8 cellular contexts compared by ENCODE assay signal in the genomic region with DNA sequence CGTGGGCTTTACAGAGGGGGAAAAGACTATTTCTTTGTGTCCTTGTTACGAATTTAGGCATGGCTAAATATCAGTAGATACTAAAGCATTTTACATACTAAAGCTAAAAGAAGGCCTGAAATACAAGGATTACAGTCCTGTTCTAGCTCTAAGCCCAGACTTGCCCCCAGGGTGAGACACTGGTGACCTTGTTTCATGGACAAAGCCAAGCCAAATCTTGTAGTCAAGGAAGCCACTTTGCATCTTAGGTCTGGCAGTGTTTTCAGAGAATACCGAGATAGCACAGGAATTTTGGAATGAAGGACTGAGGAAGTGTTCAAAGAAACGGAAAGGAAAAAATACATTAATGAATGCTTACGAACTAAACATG. TPM values are rescaled to one million over a fixed set of nuclear protein-coding genes. Genes with fewer than 3 reads are reported as not detected.
DNase-seq lines count a peak whose midpoint lies in the region; ATAC-seq, FAIRE-seq and TF ChIP-seq lines count a peak whose summit lies in the region.

No MANE protein-coding gene starts in this region.

- ATAC-seq in GM19395 (IDR thresholded peaks at IDR 0.05; ENCODE audit: unreplicated experiment): no peak

- POLR2A ChIA-PET in Caco-2 (lab: Charles Lee): interaction anchor here (0.7 to 1.5 kb wide), 4 partner anchors 22 to 159 kb away, joined by 3 to 28 read pairs (median 6); a partner anchor contains a TSS
- POLR2A ChIA-PET in PC-9 (lab: Charles Lee; ENCODE audit: unreplicated experiment): interaction anchor here (0.6 kb wide), 1 partner anchor 50 kb away, joined by 3 read pairs; a partner anchor contains a TSS
- POLR2A ChIA-PET in endothelial cell of umbilical vein (lab: Charles Lee): interaction anchor here (0.6 to 2.0 kb wide), 6 partner anchors 9 to 78 kb away, joined by 3 to 10 read pairs (median 5); a partner anchor contains a TSS

- H2AFZ ChIP-seq in PC-9 (peak overlapping the region; percentile 80), endothelial cell of umbilical vein (ENCODE audit: low read depth, low read length) (peak overlapping the region; percentile 91), osteoblast (ENCODE audit: low read length) (peak overlapping the region; percentile 94)

- H3K9me3 ChIP-seq in Caco-2: no peaks in the 10 kb centered on the region
- H3K9me3 ChIP-seq in PC-9 (ENCODE audit: insufficient read depth, low read depth): no peaks in the 10 kb centered on the region
- no peaks in the 10 kb centered on the region for H3K9me3 ChIP-seq in endothelial cell of umbilical vein (replicated peaks; ENCODE audit: control insufficient read depth, insufficient read depth, low read length)
- H3K9me3 ChIP-seq in osteoblast (ENCODE audit: low read depth, low read length): no peaks in the 10 kb centered on the region

- peak overlapping the region; percentile 96 for H3K4me3 Mint-ChIP-seq in Caco-2 (ENCODE audit: unreplicated experiment)

- dilution Hi-C loops in endothelial cell of umbilical vein (cut with MboI; ENCODE audit: extremely low pct_ligation_motif_present, low sequenced_read_pairs): no loop called here

- H4K20me1 ChIP-seq in PC-9 (ENCODE audit: insufficient read depth) (peaks cover 34% of the 10 kb centered on the region), endothelial cell of umbilical vein (replicated peaks; ENCODE audit: control insufficient read depth, extremely low read depth, insufficient read depth, low read length) (peaks cover 6% of the 10 kb centered on the region), osteoblast (ENCODE audit: insufficient read depth, low read length) (peaks cover 35% of the 10 kb centered on the region)

- peaks cover 15% of the 10 kb centered on the region for H3K4me1 Mint-ChIP-seq in Caco-2 (ENCODE audit: low read depth, unreplicated experiment)

- H3K9me3 Mint-ChIP-seq in Caco-2 (ENCODE audit: unreplicated experiment): no peaks in the 10 kb centered on the region

- peaks cover 8% of the 10 kb centered on the region for H3F3A ChIP-seq in PC-9 (ENCODE audit: insufficient read depth, low read depth)

- H3K27ac Mint-ChIP-seq in Caco-2 (ENCODE audit: unreplicated experiment): peak overlapping the region; percentile 99

- H3K9me2 ChIP-seq in PC-9 (ENCODE audit: insufficient read depth): no peaks in the 10 kb centered on the region

- peak overlapping the region; percentile 32 for H3K4me3 ChIP-seq in Caco-2 (ENCODE audit: low read depth, low read length)
- peak overlapping the region; percentile 96 for H3K4me3 ChIP-seq in PC-9
- H3K4me3 ChIP-seq in endothelial cell of umbilical vein (replicated peaks in 1 of 3; ENCODE audit: insufficient read depth in 1 of 3, low read depth in 1 of 3, low read length in 3 of 3): peak overlapping the region in 2 of 3 experiments; percentile 30 to 75
- peak overlapping the region; percentile 99 for H3K4me3 ChIP-seq in osteoblast (ENCODE audit: insufficient read depth, low read length)

- DNase-seq in Caco-2 (peak in 1 of 2 experiments; percentile 18), PC-9 (no peak), endothelial cell of umbilical vein (ENCODE audit: low read depth, low spot score) (no peak), osteoblast (ENCODE audit: insufficient read length, low spot score, missing footprints) (peak; percentile 25), occipital lobe (lab: John Stamatoyannopoulos, UW) (no peak), superior temporal gyrus (ENCODE audit: extremely low spot score) (no peak), kidney glomerular epithelial cell (lab: John Stamatoyannopoulos, UW) (no peak)

- intact Hi-C loops in Caco-2 (cut with micrococcal nuclease; ENCODE audit: unreplicated experiment) (loop anchor here (1.0 to 5.0 kb wide), 2 partner anchors 33 to 50 kb away; a partner anchor contains a TSS), PC-9 (cut with micrococcal nuclease; ENCODE audit: unreplicated experiment) (loop anchor here (1.0 kb wide), 1 partner anchor 50 kb away; a partner anchor contains a TSS), endothelial cell of umbilical vein (cut with micrococcal nuclease) (loop anchor here (1.0 to 5.0 kb wide), 5 partner anchors 29 to 173 kb away; a partner anchor contains a TSS)

- H3K36me3 Mint-ChIP-seq in Caco-2 (ENCODE audit: insufficient read depth, unreplicated experiment): peaks cover 18% of the 10 kb centered on the region

- H3K27me3 ChIP-seq in Caco-2 (replicated peaks; ENCODE audit: control insufficient read depth, insufficient read depth, low read length) (no peaks in the 10 kb centered on the region), PC-9 (ENCODE audit: insufficient read depth, low read depth) (no peaks in the 10 kb centered on the region), endothelial cell of umbilical vein (ENCODE audit: control insufficient read depth in 2 of 2, insufficient read depth in 2 of 2, low read length in 2 of 2) (no peaks in the 10 kb centered on the region), osteoblast (ENCODE audit: insufficient read depth, low read length) (no peaks in the 10 kb centered on the region)

- FAIRE-seq in endothelial cell of umbilical vein (lab: Jason Lieb, UNC): no peak

- BruUV-seq in Caco-2 (replicated peaks; lab: Mats Ljungman, UMichigan) (TSS peak; percentile 99), PC-9 (replicated peaks; lab: Mats Ljungman, UMichigan) (TSS peak; percentile 97), endothelial cell of umbilical vein (replicated peaks; lab: Mats Ljungman, UMichigan) (TSS peak; percentile 92)

- H3K79me2 ChIP-seq in PC-9 (ENCODE audit: low read depth) (peaks cover 41% of the 10 kb centered on the region), endothelial cell of umbilical vein (ENCODE audit: control insufficient read depth, insufficient read depth, low read length) (peaks cover 41% of the 10 kb centered on the region), osteoblast (ENCODE audit: insufficient read depth, low read length) (peaks cover 43% of the 10 kb centered on the region)

- H3K27ac ChIP-seq in PC-9 (peak overlapping the region; percentile 84), endothelial cell of umbilical vein (ENCODE audit: insufficient read depth, low read depth, low read length) (peak overlapping the region; percentile 83), osteoblast (ENCODE audit: low read depth, low read length) (peak overlapping the region; percentile 97)

- peak overlapping the region; percentile 83 for H3K9ac ChIP-seq in endothelial cell of umbilical vein (replicated peaks; ENCODE audit: extremely low read depth, insufficient read depth, low read length)

- no peak for TF ChIP-seq POLR2A in endothelial cell of umbilical vein (IDR thresholded peaks at IDR 0.05; ENCODE audit: low read depth, low read length)

- H3K27me3 Mint-ChIP-seq in Caco-2 (ENCODE audit: insufficient read depth, unreplicated experiment): no peaks in the 10 kb centered on the region

- H3K36me3 ChIP-seq in Caco-2 (ENCODE audit: control insufficient read depth, insufficient read depth, low read length) (no peaks in the 10 kb centered on the region), PC-9 (ENCODE audit: low read depth) (no peaks in the 10 kb centered on the region), endothelial cell of umbilical vein (ENCODE audit: control insufficient read depth in 2 of 2, extremely low read depth in 1 of 2, insufficient read depth in 2 of 2, low read length in 2 of 2) (no peaks in the 10 kb centered on the region), osteoblast (ENCODE audit: insufficient read depth, low read length) (no peaks in the 10 kb centered on the region)

- peak overlapping the region; percentile 85 for H3K4me2 ChIP-seq in PC-9
- H3K4me2 ChIP-seq in endothelial cell of umbilical vein (ENCODE audit: insufficient read depth, low read length): peak overlapping the region; percentile 82
- peak overlapping the region; percentile 95 for H3K4me2 ChIP-seq in osteoblast (ENCODE audit: insufficient read depth, low read length)

- CTCF ChIA-PET in Caco-2 (lab: Charles Lee) (interaction anchor here (1.1 kb wide), 1 partner anchor 50 kb away, joined by 5 read pairs; a partner anchor contains a TSS), PC-9 (lab: Charles Lee) (interaction anchor here (1.3 kb wide), 1 partner anchor 50 kb away, joined by 4 read pairs; a partner anchor contains a TSS), endothelial cell of umbilical vein (lab: Charles Lee) (interaction anchor here (0.6 to 7.1 kb wide), 5 partner anchors 9 to 50 kb away, joined by 3 to 65 read pairs (median 6); a partner anchor contains a TSS)

- peaks cover 18% of the 10 kb centered on the region for H3K4me1 ChIP-seq in Caco-2
- H3K4me1 ChIP-seq in PC-9 (replicated peaks; ENCODE audit: insufficient read depth): peaks cover 17% of the 10 kb centered on the region
- H3K4me1 ChIP-seq in endothelial cell of umbilical vein (ENCODE audit: control insufficient read depth, extremely low read depth, insufficient read depth, low read length): peaks cover 25% of the 10 kb centered on the region
- peaks cover 23% of the 10 kb centered on the region for H3K4me1 ChIP-seq in osteoblast (ENCODE audit: insufficient read depth, low read length)

- TF ChIP-seq CTCF in Caco-2 (IDR thresholded peaks at IDR 0.05; ENCODE audit: insufficient read depth in 1 of 2, low read depth in 1 of 2, low read length in 1 of 2, severe bottlenecking in 1 of 2, unreplicated experiment in 1 of 2): no peak
- no peak for TF ChIP-seq CTCF in PC-9 (conservative IDR thresholded peaks at IDR 0.05)
- no peak for TF ChIP-seq CTCF in endothelial cell of umbilical vein (IDR thresholded peaks at IDR 0.05; ENCODE audit: extremely low read depth in 1 of 2, insufficient read depth in 1 of 2, low read depth in 1 of 2, low read length in 2 of 2)
- no peak for TF ChIP-seq CTCF in osteoblast (IDR thresholded peaks at IDR 0.05; ENCODE audit: extremely low read depth, low read depth, low read length)

- no peaks in the 10 kb centered on the region for H3K9me1 ChIP-seq in endothelial cell of umbilical vein (replicated peaks; ENCODE audit: control insufficient read depth, extremely low read depth, insufficient read depth, low read length)

RNA-seq across cellular contexts. Expression of a gene that starts 0.7 kb away (rescaled TPM):
- 187 TPM in 2 replicates for total RNA-seq in Caco-2 (2022)
- 102 and 105 TPM in 2 replicates for total RNA-seq in PC-9 (2021)
- total RNA-seq in endothelial cell of umbilical vein: 180 and 194 TPM in 2 replicates
- 39.3 and 61.1 TPM in 2 replicates for polyA plus RNA-seq in endothelial cell of umbilical vein
- polyA plus RNA-seq in endothelial cell of umbilical vein (2011; cell fraction: cytosol; rRNA removed): 69.4 and 70.4 TPM in 2 replicates
- 59.9 and 70.8 TPM in 2 replicates for polyA plus RNA-seq in endothelial cell of umbilical vein (2011; cell fraction: nucleus; rRNA removed)
- 112 and 140 TPM in 2 replicates for polyA plus RNA-seq in endothelial cell of umbilical vein (2012)
- polyA minus RNA-seq in endothelial cell of umbilical vein: 89.8 and 95.8 TPM in 2 replicates
- polyA minus RNA-seq in endothelial cell of umbilical vein (2011; cell fraction: cytosol; rRNA and poly(A)+ RNA removed): 40.7 TPM
- 53.6 and 75.2 TPM in 2 replicates for polyA minus RNA-seq in endothelial cell of umbilical vein (2011; cell fraction: nucleus; rRNA and poly(A)+ RNA removed)
- 159 and 171 TPM in 2 replicates for total RNA-seq in osteoblast
- total RNA-seq in occipital lobe: 395 TPM

RNA-seq across cellular contexts. Expression of a gene that starts 43.6 kb away (rescaled TPM):
- total RNA-seq in Caco-2 (2022) (1.5 and 1.9 TPM in 2 replicates), PC-9 (2021) (0.38 and 0.46 TPM in 2 replicates), endothelial cell of umbilical vein (0.55 and 0.99 TPM in 2 replicates), osteoblast (0.72 and 0.88 TPM in 2 replicates), occipital lobe (59.4 TPM)
- polyA plus RNA-seq in endothelial cell of umbilical vein: 0.23 and 0.24 TPM in 2 replicates
- polyA plus RNA-seq in endothelial cell of umbilical vein (2011; cell fraction: cytosol; rRNA removed): 0.11 and 0.12 TPM in 2 replicates
- polyA plus RNA-seq in endothelial cell of umbilical vein (2011; cell fraction: nucleus; rRNA removed): 0.34 and 0.37 TPM in 2 replicates
- polyA plus RNA-seq in endothelial cell of umbilical vein (2012): 0.16 and 0.19 TPM in 2 replicates
- 0.81 and 2.7 TPM in 2 replicates for polyA minus RNA-seq in endothelial cell of umbilical vein
- polyA minus RNA-seq in endothelial cell of umbilical vein (2011; cell fraction: cytosol; rRNA and poly(A)+ RNA removed): not detected
- polyA minus RNA-seq in endothelial cell of umbilical vein (2011; cell fraction: nucleus; rRNA and poly(A)+ RNA removed): 0.48 and 0.53 TPM in 2 replicates

RNA-seq across cellular contexts. Expression of a gene that starts 50.4 kb away (rescaled TPM):
- 55.4 and 59.7 TPM in 2 replicates for total RNA-seq in Caco-2 (2022)
- total RNA-seq in PC-9 (2021): 26.5 and 33.9 TPM in 2 replicates
- 60.2 and 66.0 TPM in 2 replicates for total RNA-seq in endothelial cell of umbilical vein
- polyA plus RNA-seq in endothelial cell of umbilical vein: 24.4 and 29.1 TPM in 2 replicates
- 33.9 and 37.3 TPM in 2 replicates for polyA plus RNA-seq in endothelial cell of umbilical vein (2011; cell fraction: cytosol; rRNA removed)
- 42.4 and 56.8 TPM in 2 replicates for polyA plus RNA-seq in endothelial cell of umbilical vein (2011; cell fraction: nucleus; rRNA removed)
- 46.6 and 56.1 TPM in 2 replicates for polyA plus RNA-seq in endothelial cell of umbilical vein (2012)
- 44.6 and 46.5 TPM in 2 replicates for polyA minus RNA-seq in endothelial cell of umbilical vein
- polyA minus RNA-seq in endothelial cell of umbilical vein (2011; cell fraction: cytosol; rRNA and poly(A)+ RNA removed): 16.1 TPM
- 30.4 and 44.7 TPM in 2 replicates for polyA minus RNA-seq in endothelial cell of umbilical vein (2011; cell fraction: nucleus; rRNA and poly(A)+ RNA removed)
- total RNA-seq in osteoblast: 120 and 122 TPM in 2 replicates
- total RNA-seq in occipital lobe: 56.6 TPM

Comparison
In these comparisons a context has a peak if more than half of its experiments do, and no peak if none do; other contexts are left out.
1. H3K4me3 ChIP-seq: peak in every context shown above with its lines; median percentile 99 in osteoblast; 96 in PC-9; 52 in endothelial cell of umbilical vein; 32 in Caco-2.
2. RNA of a gene that starts 43.6 kb away (total RNA-seq): 59.4 TPM in occipital lobe (single experiment); 1.5 to 1.9 TPM in Caco-2, 0.72 to 0.88 TPM in osteoblast, 0.55 to 0.99 TPM in endothelial cell of umbilical vein and 0.38 to 0.46 TPM in PC-9; every median in the first group is over 10 times any median in the second.
3. Peak in every context shown above with its lines, with median percentiles within 50 percentile points of each other: H2AFZ ChIP-seq, H3K27ac ChIP-seq and H3K4me2 ChIP-seq.